Comparison of ENCODE assay signal across 8 cellular contexts in genomic region chr10:87771871-87772500, GRCh38. TPM values are rescaled to one million over a fixed set of nuclear protein-coding genes. Genes with fewer than 3 reads are reported as not detected.
DNase-seq lines count a peak whose midpoint lies in the region; ATAC-seq and TF ChIP-seq lines count a peak whose summit lies in the region.

No MANE protein-coding gene starts in this region.

- H3K27me3 Mint-ChIP-seq in nephron (ENCODE audit: low read depth): no peaks in the 10 kb centered on the region
- no peaks in the 10 kb centered on the region for H3K27me3 Mint-ChIP-seq in stimulated activated memory B cell treated with anti-CD40 and anti-IgM and Interleukin-4, amounts not matched to agents 10 μg/mL and 1 μg/mL and 100 μg/mL, for 72 hours

- no peak for ATAC-seq in stimulated activated memory B cell treated with anti-CD40 and anti-IgM and Interleukin-4, amounts not matched to agents 10 μg/mL and 1 μg/mL and 100 μg/mL, for 72 hours
- ATAC-seq in GM21576 (IDR thresholded peaks at IDR 0.05; ENCODE audit: unreplicated experiment): no peak

- no peak overlapping the region for H3K27ac Mint-ChIP-seq in nephron
- H3K27ac Mint-ChIP-seq in stimulated activated memory B cell treated with anti-CD40 and anti-IgM and Interleukin-4, amounts not matched to agents 10 μg/mL and 1 μg/mL and 100 μg/mL, for 72 hours: no peak overlapping the region

- peak; percentile 38 to 67 (median 58) for TF ChIP-seq CTCF in nephron (IDR thresholded peaks at IDR 0.05; ENCODE audit: unreplicated experiment in 3 of 3)

- no peak overlapping the region for H3K4me3 Mint-ChIP-seq in nephron
- H3K4me3 Mint-ChIP-seq in stimulated activated memory B cell treated with anti-CD40 and anti-IgM and Interleukin-4, amounts not matched to agents 10 μg/mL and 1 μg/mL and 100 μg/mL, for 72 hours: no peak overlapping the region

- H3K4me1 Mint-ChIP-seq in nephron: no peaks in the 10 kb centered on the region
- H3K4me1 Mint-ChIP-seq in stimulated activated memory B cell treated with anti-CD40 and anti-IgM and Interleukin-4, amounts not matched to agents 10 μg/mL and 1 μg/mL and 100 μg/mL, for 72 hours: peaks cover 6% of the 10 kb centered on the region

- no peaks in the 10 kb centered on the region for H3K9me3 Mint-ChIP-seq in nephron
- no peaks in the 10 kb centered on the region for H3K9me3 Mint-ChIP-seq in stimulated activated memory B cell treated with anti-CD40 and anti-IgM and Interleukin-4, amounts not matched to agents 10 μg/mL and 1 μg/mL and 100 μg/mL, for 72 hours

- peak; percentile 28 for DNase-seq in NCI-H82 (lab: John Stamatoyannopoulos, UW)
- DNase-seq in NCI-H82 treated with DMSO at 0.1 percent for 48 hours (lab: John Stamatoyannopoulos, UW; ENCODE audit: unreplicated experiment): no peak
- DNase-seq in NCI-H226: peak; percentile 24
- DNase-seq in dermis microvascular lymphatic vessel endothelial cell (ENCODE audit: low read depth in 2 of 2): peak; percentile 33 to 49
- no peak for DNase-seq in NCI-H1048 (lab: John Stamatoyannopoulos, UW)

- peaks cover 46% of the 10 kb centered on the region for H3K36me3 Mint-ChIP-seq in nephron (ENCODE audit: low read depth)
- peaks cover 47% of the 10 kb centered on the region for H3K36me3 Mint-ChIP-seq in stimulated activated memory B cell treated with anti-CD40 and anti-IgM and Interleukin-4, amounts not matched to agents 10 μg/mL and 1 μg/mL and 100 μg/mL, for 72 hours

RNA-seq across cellular contexts. Expression of gene ATAD1, which starts 46.0 kb away (rescaled TPM):
- 16.0 and 21.1 TPM in 2 replicates for total RNA-seq in dermis microvascular lymphatic vessel endothelial cell

Comparison
In these comparisons a context has a peak if more than half of its experiments do, and no peak if none do; other contexts are left out.
1. DNase-seq: peak in NCI-H82 (single experiment), NCI-H226 (single experiment) and dermis microvascular lymphatic vessel endothelial cell (2 of 2); none in NCI-H82 treated with DMSO at 0.1 percent for 48 hours (single experiment) and NCI-H1048 (single experiment).